Comparison of ENCODE assay signal across 23 cellular contexts in the genomic region with DNA sequence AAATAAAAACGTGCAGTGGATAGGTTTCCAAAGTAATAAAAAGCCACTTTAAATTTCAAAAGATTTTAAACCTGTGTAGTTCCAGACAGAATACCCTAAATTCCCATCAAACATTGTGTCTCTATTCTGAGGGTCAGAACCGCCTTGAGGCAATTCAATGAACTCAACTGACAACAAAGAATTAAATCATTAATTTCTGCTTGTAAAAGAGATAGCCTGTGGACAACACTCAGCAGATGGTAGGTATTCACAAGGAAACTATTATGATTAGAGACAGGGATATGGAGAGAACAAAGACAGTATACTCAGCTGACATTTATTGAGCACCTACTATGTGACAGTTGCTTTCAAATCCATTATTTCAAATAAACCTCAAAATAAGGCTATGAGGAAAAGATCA.
"Had no signal": no experiment of that assay in that cellular context is flagged by ENCODE, and none has a peak within 500 bp of the region (broad histone marks: within the 10 kb centered on the region; RNA-seq: fewer than 3 reads in every experiment).

No MANE protein-coding gene starts in this region.

- DNase-seq: activated CD4-positive, alpha-beta T cell treated with anti-CD3 and anti-CD28 coated beads, Interleukin-2, amount 10 ng/mL, durations not matched to agents 7 days and 5 days; activated CD8-positive, alpha-beta memory T cell treated with anti-CD3 and anti-CD28 coated beads, Interleukin-2, amount 10 ng/mL, durations not matched to agents 7 days and 5 days; activated CD8-positive, alpha-beta T cell treated with anti-CD3 and anti-CD28 coated beads for 36 hours; activated effector memory CD4-positive, alpha-beta T cell treated with anti-CD3 and anti-CD28 coated beads, Interleukin-2, amount 50 U/mL, for 16 hours; activated naive CD4-positive, alpha-beta T cell treated with anti-CD3 and anti-CD28 coated beads, Interleukin-2, amount 10 ng/mL, durations not matched to agents 7 days and 5 days; activated T-cell treated with anti-CD3 and anti-CD28 coated beads for 4 hours; amygdala; cortex of kidney; gastrocnemius medialis; head of caudate nucleus; mucosa of descending colon; occipital lobe; retina; sigmoid colon; stimulated activated CD4-positive, alpha-beta T cell treated with anti-CD3 and anti-CD28 coated beads, Interleukin-2, amount 100 ng/mL, for 48 hours; stimulated activated CD8-positive, alpha-beta memory T cell treated with anti-CD3 and anti-CD28 coated beads, Interleukin-4, amount 100 ng/mL, for 48 hours; stimulated activated naive B cell treated with anti-CD40 and anti-IgM and Interleukin-4, amounts not matched to agents 10 μg/mL and 1 μg/mL and 100 μg/mL, for 72 hours; transverse colon had no signal

- ATAC-seq: activated CD8-positive, alpha-beta memory T cell treated with anti-CD3 and anti-CD28 coated beads, Interleukin-2, amount 10 ng/mL, durations not matched to agents 7 days and 5 days; activated CD8-positive, alpha-beta T cell treated with anti-CD3 and anti-CD28 coated beads for 36 hours; gastrocnemius medialis; mucosa of descending colon; stimulated activated naive B cell treated with anti-CD40 and anti-IgM and Interleukin-4, amounts not matched to agents 10 μg/mL and 1 μg/mL and 100 μg/mL, for 72 hours had no signal

- H3K36me3 ChIP-seq: cardiac muscle cell, esophagus muscularis mucosa, gastrocnemius medialis, sigmoid colon, transverse colon, vagina had no signal

- H3K4me3 ChIP-seq: cardiac muscle cell, esophagus muscularis mucosa, gastrocnemius medialis, mucosa of descending colon, sigmoid colon, transverse colon, vagina had no signal

- H3K9me3 ChIP-seq: esophagus muscularis mucosa, gastrocnemius medialis, mucosa of descending colon, sigmoid colon, transverse colon, vagina had no signal

- H3K27ac ChIP-seq: cardiac muscle cell, esophagus muscularis mucosa, gastrocnemius medialis, sigmoid colon, transverse colon, vagina had no signal

- FAIRE-seq: endometrium, islet of Langerhans had no signal

- H3K27me3 ChIP-seq: esophagus muscularis mucosa, gastrocnemius medialis, sigmoid colon, transverse colon, vagina had no signal
